In the genomic region with DNA sequence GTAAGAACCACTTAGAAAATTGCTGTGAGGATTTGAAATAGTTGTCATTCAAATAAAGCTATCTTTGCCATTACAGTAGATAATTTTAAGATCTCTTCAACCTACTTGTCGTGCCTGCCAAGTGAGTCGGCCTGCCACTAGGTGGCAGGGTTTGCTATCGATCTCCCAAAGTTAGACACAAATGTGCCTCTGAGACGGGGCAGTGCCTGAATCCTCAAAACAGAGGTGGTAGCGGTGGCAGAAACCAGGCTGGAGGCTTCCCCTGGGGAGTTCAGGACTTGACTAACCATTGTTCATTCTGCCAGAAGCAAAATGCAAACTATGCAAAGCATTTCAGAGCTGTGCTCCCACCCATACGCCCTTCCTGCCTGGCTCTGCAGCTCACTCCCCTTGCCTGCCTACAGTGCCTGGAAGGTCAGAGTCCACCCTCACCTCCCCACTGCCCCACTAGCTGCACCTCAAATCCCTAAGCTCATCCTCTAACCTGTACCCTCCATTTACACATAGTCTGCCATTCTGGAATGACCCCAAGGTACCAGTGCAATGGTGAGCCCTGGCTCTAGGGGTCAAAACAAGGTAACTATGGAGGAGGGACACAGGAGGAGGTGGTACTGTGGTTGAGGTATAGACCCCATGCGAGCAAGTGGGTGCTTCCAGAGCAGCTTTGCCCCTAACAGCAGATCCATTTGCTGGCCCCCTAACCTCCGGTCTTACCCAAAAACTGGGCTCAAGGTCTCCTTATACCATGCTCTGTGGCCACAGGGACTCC, we compare ENCODE assay signal across 9 cellular contexts.
DNase-seq lines count a peak whose midpoint lies in the region; ATAC-seq and TF ChIP-seq lines count a peak whose summit lies in the region.
"Had no signal": no experiment of that assay in that cellular context is flagged by ENCODE, and none has a peak within 500 bp of the region (broad histone marks: within the 10 kb centered on the region; RNA-seq: fewer than 3 reads in every experiment).

No MANE protein-coding gene starts in this region.

- H3K27me3 ChIP-seq in spleen (replicated peaks in 1 of 7): no peaks in the 10 kb centered on the region
- H3K27me3 ChIP-seq: BLaER1 had no signal

- DNase-seq in NCI-H1417 (lab: John Stamatoyannopoulos, UW) (peak; percentile 54 to 86 (median 80)), NCI-H1417 treated with DMSO at 0.1 percent for 48 hours (lab: John Stamatoyannopoulos, UW) (no peak), NCI-H1436 (lab: John Stamatoyannopoulos, UW) (peak; percentile 58), T-helper 9 cell (peak; percentile 44), astrocyte of the hippocampus (ENCODE audit: low read depth, low spot score) (peak; percentile 90), iPS DF 19.7 (ENCODE audit: low read depth, low spot score) (peak; percentile 50), spleen (peak; percentile 89)

- H3K4me1 ChIP-seq in spleen: peaks cover 0 to 22% (median 7%) of the 10 kb centered on the region in 6 donors

- TF ChIP-seq POLR2A in spleen (IDR thresholded peaks at IDR 0.05): no peak

- intact Hi-C loops in spleen (cut with DNase I; ENCODE audit: low total_unique reads): no loop called here

- H3K4me3 ChIP-seq in spleen: no peak overlapping the region
- H3K4me3 ChIP-seq: BLaER1 had no signal

- TF ChIP-seq CTCF in spleen (IDR thresholded peaks at IDR 0.05 in 8 of 11, conservative IDR thresholded peaks at IDR 0.05 in 3 of 11): peak in 10 of 11 experiments; percentile 55 to 85 (median 79)

- no peak overlapping the region for H3K27ac ChIP-seq in spleen
- H3K27ac ChIP-seq: BLaER1 had no signal

- no peaks in the 10 kb centered on the region for H3K9me3 ChIP-seq in spleen
- H3K9me3 ChIP-seq: BLaER1 had no signal

- H3K36me3 ChIP-seq in spleen: no peaks in the 10 kb centered on the region
- H3K36me3 ChIP-seq: BLaER1 had no signal

- WGBS in spleen, 5 donors: 29 to 35% (median 31%) methylated on average over 8 of the region's 8 CpGs

- peak; percentile 87 for ATAC-seq in HG02763 (IDR thresholded peaks at IDR 0.05; ENCODE audit: unreplicated experiment)
